ENCODE assay signal across 8 cellular contexts in genomic region chr6:159973951-159974350, GRCh38. TPM values are rescaled to one million over a fixed set of nuclear protein-coding genes. Genes with fewer than 3 reads are reported as not detected.
A peak's percentile ranks its signal among the peaks of the same experiment; 100 is the strongest.
DNase-seq lines count a peak whose midpoint lies in the region; ATAC-seq and TF ChIP-seq lines count a peak whose summit lies in the region.

No MANE protein-coding gene starts in this region.

- DNase-seq in GF-D8 (lab: John Stamatoyannopoulos, UW) (peak; percentile 61), medulla oblongata (ENCODE audit: extremely low spot score) (no peak), pons (ENCODE audit: low spot score) (no peak)
- no peak for DNase-seq in activated naive CD8-positive, alpha-beta T cell treated with anti-CD3 and anti-CD28 coated beads for 36 hours
- no peak for DNase-seq in natural killer cell treated with Interleukin-12 subunit alpha and Interleukin-12 subunit beta and Interleukin-15 and Interleukin-18, amount 100 ng/mL, for 72 hours (ENCODE audit: low spot score)
- DNase-seq in activated CD8-positive, alpha-beta memory T cell treated with anti-CD3 and anti-CD28 coated beads, Interleukin-2, amount 50 U/mL, for 4 hours: no peak

- H3K36me3 Mint-ChIP-seq in activated naive CD8-positive, alpha-beta T cell treated with anti-CD3 and anti-CD28 coated beads for 36 hours: peaks cover 46% of the 10 kb centered on the region
- peaks cover 33% of the 10 kb centered on the region for H3K36me3 Mint-ChIP-seq in natural killer cell treated with Interleukin-12 subunit alpha and Interleukin-12 subunit beta and Interleukin-15 and Interleukin-18, amount 100 ng/mL, for 72 hours

- H3K4me1 Mint-ChIP-seq in activated naive CD8-positive, alpha-beta T cell treated with anti-CD3 and anti-CD28 coated beads for 36 hours: peaks cover 82% of the 10 kb centered on the region
- H3K4me1 Mint-ChIP-seq in natural killer cell treated with Interleukin-12 subunit alpha and Interleukin-12 subunit beta and Interleukin-15 and Interleukin-18, amount 100 ng/mL, for 72 hours (ENCODE audit: low read depth in 2 of 2): peaks cover 80 to 83% of the 10 kb centered on the region in 2 donors

- peak overlapping the region; percentile 76 for H3K27ac Mint-ChIP-seq in activated naive CD8-positive, alpha-beta T cell treated with anti-CD3 and anti-CD28 coated beads for 36 hours
- peak overlapping the region; percentile 99 for H3K27ac Mint-ChIP-seq in natural killer cell treated with Interleukin-12 subunit alpha and Interleukin-12 subunit beta and Interleukin-15 and Interleukin-18, amount 100 ng/mL, for 72 hours

- H3K4me3 Mint-ChIP-seq in activated naive CD8-positive, alpha-beta T cell treated with anti-CD3 and anti-CD28 coated beads for 36 hours: peak overlapping the region; percentile 57
- peak overlapping the region; percentile 87 for H3K4me3 Mint-ChIP-seq in natural killer cell treated with Interleukin-12 subunit alpha and Interleukin-12 subunit beta and Interleukin-15 and Interleukin-18, amount 100 ng/mL, for 72 hours

- TF ChIP-seq EP300 in Ishikawa (IDR thresholded peaks at IDR 0.05; ENCODE audit: borderline replicate concordance): no peak

- H3K27me3 Mint-ChIP-seq in activated naive CD8-positive, alpha-beta T cell treated with anti-CD3 and anti-CD28 coated beads for 36 hours: no peaks in the 10 kb centered on the region
- H3K27me3 Mint-ChIP-seq in natural killer cell treated with Interleukin-12 subunit alpha and Interleukin-12 subunit beta and Interleukin-15 and Interleukin-18, amount 100 ng/mL, for 72 hours: no peaks in the 10 kb centered on the region

- peak; percentile 46 for ATAC-seq in GM21526 (IDR thresholded peaks at IDR 0.05; ENCODE audit: low FRiP score, unreplicated experiment)
- ATAC-seq in natural killer cell treated with Interleukin-12 subunit alpha and Interleukin-12 subunit beta and Interleukin-15 and Interleukin-18, amount 100 ng/mL, for 72 hours: peak; percentile 67 to 69

- H3K9me3 Mint-ChIP-seq in activated naive CD8-positive, alpha-beta T cell treated with anti-CD3 and anti-CD28 coated beads for 36 hours: no peaks in the 10 kb centered on the region
- H3K9me3 Mint-ChIP-seq in natural killer cell treated with Interleukin-12 subunit alpha and Interleukin-12 subunit beta and Interleukin-15 and Interleukin-18, amount 100 ng/mL, for 72 hours: no peaks in the 10 kb centered on the region

- no peak for TF ChIP-seq RAD21 in Ishikawa (IDR thresholded peaks at IDR 0.05; ENCODE audit: low read depth)

TF ChIP-seq in Ishikawa, 13 proteins besides CTCF, POLR2A, EP300 and RAD21:
- TF ChIP-seq CEBPB (IDR thresholded peaks at IDR 0.05): peak; percentile 57; the same call in 1 of the 2 replicates
- TF ChIP-seq YY1 (IDR thresholded peaks at IDR 0.05; ENCODE audit: low read depth): no peak
- TF ChIP-seq FOXM1 (IDR thresholded peaks at IDR 0.05; ENCODE audit: borderline replicate concordance, low read depth): no peak
- TF ChIP-seq TEAD4 (IDR thresholded peaks at IDR 0.05): no peak
- no peak for TF ChIP-seq MAX (IDR thresholded peaks at IDR 0.05)
- TF ChIP-seq USF1 (IDR thresholded peaks at IDR 0.05): no peak
- TF ChIP-seq CREB1 (IDR thresholded peaks at IDR 0.05; ENCODE audit: low read depth): no peak
- no peak for TF ChIP-seq EGR1 (IDR thresholded peaks at IDR 0.05)

RNA-seq across cellular contexts. Expression of gene IGF2R, which starts 5.1 kb away (rescaled TPM):
- 10 to 100 TPM; 74.9 to 77.7 TPM for total RNA-seq in activated naive CD8-positive, alpha-beta T cell treated with anti-CD3 and anti-CD28 coated beads for 36 hours
- total RNA-seq in natural killer cell treated with Interleukin-12 subunit alpha and Interleukin-12 subunit beta and Interleukin-15 and Interleukin-18, amount 100 ng/mL, for 72 hours: 100 to 1,000 TPM; 290 to 377 TPM
